In the genomic region with DNA sequence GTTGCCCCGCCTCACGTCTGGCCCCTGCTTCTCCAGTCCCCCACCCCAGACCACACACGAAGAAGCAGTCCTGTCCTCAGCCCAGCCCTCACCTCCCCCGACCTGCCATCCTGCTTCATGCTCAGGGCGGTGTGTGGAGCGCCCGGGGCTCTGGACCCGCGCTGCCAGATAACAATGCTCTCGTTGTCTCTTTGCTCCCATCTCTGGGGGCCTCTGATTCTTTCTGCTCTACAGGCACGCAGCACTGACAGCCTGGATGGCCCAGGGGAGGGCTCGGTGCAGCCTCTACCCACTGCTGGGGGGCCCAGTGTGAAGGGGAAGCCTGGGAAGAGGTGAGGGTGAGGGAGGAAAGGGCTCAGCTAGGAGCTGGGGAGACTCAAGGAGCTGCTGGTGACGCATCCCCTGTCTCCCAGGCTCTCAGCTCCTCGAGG, we compare ENCODE assay signal across 1 cellular context.
TF ChIP-seq lines count a peak whose summit lies in the region.

No MANE protein-coding gene starts in this region.

TF ChIP-seq in HepG2, 621 proteins besides CTCF, POLR2A, EP300 and RAD21 (continues in another document):
- TF ChIP-seq, protein P1, sequence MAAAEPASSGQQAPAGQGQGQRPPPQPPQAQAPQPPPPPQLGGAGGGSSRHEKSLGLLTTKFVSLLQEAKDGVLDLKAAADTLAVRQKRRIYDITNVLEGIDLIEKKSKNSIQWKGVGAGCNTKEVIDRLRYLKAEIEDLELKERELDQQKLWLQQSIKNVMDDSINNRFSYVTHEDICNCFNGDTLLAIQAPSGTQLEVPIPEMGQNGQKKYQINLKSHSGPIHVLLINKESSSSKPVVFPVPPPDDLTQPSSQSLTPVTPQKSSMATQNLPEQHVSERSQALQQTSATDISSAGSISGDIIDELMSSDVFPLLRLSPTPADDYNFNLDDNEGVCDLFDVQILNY (CRISPR knock-in tag; conservative IDR thresholded peaks at IDR 0.05) = no peak
- TF ChIP-seq IKZF5 (CRISPR knock-in tag; IDR thresholded peaks at IDR 0.05) = no peak
- TF ChIP-seq ZBTB7A (CRISPR knock-in tag; IDR thresholded peaks at IDR 0.05) = no peak
- no peak for TF ChIP-seq HOXD1 (CRISPR knock-in tag; IDR thresholded peaks at IDR 0.05)
- no peak for TF ChIP-seq KAT7 (CRISPR knock-in tag; IDR thresholded peaks at IDR 0.05; ENCODE audit: borderline replicate concordance)
- TF ChIP-seq, protein P2, sequence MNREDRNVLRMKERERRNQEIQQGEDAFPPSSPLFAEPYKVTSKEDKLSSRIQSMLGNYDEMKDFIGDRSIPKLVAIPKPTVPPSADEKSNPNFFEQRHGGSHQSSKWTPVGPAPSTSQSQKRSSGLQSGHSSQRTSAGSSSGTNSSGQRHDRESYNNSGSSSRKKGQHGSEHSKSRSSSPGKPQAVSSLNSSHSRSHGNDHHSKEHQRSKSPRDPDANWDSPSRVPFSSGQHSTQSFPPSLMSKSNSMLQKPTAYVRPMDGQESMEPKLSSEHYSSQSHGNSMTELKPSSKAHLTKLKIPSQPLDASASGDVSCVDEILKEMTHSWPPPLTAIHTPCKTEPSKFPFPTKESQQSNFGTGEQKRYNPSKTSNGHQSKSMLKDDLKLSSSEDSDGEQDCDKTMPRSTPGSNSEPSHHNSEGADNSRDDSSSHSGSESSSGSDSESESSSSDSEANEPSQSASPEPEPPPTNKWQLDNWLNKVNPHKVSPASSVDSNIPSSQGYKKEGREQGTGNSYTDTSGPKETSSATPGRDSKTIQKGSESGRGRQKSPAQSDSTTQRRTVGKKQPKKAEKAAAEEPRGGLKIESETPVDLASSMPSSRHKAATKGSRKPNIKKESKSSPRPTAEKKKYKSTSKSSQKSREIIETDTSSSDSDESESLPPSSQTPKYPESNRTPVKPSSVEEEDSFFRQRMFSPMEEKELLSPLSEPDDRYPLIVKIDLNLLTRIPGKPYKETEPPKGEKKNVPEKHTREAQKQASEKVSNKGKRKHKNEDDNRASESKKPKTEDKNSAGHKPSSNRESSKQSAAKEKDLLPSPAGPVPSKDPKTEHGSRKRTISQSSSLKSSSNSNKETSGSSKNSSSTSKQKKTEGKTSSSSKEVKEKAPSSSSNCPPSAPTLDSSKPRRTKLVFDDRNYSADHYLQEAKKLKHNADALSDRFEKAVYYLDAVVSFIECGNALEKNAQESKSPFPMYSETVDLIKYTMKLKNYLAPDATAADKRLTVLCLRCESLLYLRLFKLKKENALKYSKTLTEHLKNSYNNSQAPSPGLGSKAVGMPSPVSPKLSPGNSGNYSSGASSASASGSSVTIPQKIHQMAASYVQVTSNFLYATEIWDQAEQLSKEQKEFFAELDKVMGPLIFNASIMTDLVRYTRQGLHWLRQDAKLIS (CRISPR knock-in tag; IDR thresholded peaks at IDR 0.05) = no peak
- TF ChIP-seq THRA (CRISPR knock-in tag; IDR thresholded peaks at IDR 0.05; ENCODE audit: borderline replicate concordance) = peak; percentile 30; the same call in 1 of the 2 replicates
- TF ChIP-seq ZNF24 (IDR thresholded peaks at IDR 0.05) = no peak
- TF ChIP-seq, protein P3, sequence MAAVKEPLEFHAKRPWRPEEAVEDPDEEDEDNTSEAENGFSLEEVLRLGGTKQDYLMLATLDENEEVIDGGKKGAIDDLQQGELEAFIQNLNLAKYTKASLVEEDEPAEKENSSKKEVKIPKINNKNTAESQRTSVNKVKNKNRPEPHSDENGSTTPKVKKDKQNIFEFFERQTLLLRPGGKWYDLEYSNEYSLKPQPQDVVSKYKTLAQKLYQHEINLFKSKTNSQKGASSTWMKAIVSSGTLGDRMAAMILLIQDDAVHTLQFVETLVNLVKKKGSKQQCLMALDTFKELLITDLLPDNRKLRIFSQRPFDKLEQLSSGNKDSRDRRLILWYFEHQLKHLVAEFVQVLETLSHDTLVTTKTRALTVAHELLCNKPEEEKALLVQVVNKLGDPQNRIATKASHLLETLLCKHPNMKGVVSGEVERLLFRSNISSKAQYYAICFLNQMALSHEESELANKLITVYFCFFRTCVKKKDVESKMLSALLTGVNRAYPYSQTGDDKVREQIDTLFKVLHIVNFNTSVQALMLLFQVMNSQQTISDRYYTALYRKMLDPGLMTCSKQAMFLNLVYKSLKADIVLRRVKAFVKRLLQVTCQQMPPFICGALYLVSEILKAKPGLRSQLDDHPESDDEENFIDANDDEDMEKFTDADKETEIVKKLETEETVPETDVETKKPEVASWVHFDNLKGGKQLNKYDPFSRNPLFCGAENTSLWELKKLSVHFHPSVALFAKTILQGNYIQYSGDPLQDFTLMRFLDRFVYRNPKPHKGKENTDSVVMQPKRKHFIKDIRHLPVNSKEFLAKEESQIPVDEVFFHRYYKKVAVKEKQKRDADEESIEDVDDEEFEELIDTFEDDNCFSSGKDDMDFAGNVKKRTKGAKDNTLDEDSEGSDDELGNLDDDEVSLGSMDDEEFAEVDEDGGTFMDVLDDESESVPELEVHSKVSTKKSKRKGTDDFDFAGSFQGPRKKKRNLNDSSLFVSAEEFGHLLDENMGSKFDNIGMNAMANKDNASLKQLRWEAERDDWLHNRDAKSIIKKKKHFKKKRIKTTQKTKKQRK (IDR thresholded peaks at IDR 0.05; ENCODE audit: low read length) = no peak
- TF ChIP-seq ZFX (CRISPR knock-in tag; IDR thresholded peaks at IDR 0.05; ENCODE audit: low read depth) = 0 out of 2 replicates have a peak, but pooled peaks have one; percentile 13
- TF ChIP-seq ZNF740 (CRISPR knock-in tag; IDR thresholded peaks at IDR 0.05) = no peak
- TF ChIP-seq PHF21A (CRISPR knock-in tag; IDR thresholded peaks at IDR 0.05) = 0 out of 2 replicates have a peak, but pooled peaks have one; percentile 36
- TF ChIP-seq PATZ1 (CRISPR knock-in tag; IDR thresholded peaks at IDR 0.05) = peak; percentile 94
- TF ChIP-seq ZNF367 (CRISPR knock-in tag; IDR thresholded peaks at IDR 0.05; ENCODE audit: borderline replicate concordance) = no peak
- TF ChIP-seq TP53 (CRISPR knock-in tag; conservative IDR thresholded peaks at IDR 0.05) = no peak
- TF ChIP-seq, protein P4, sequence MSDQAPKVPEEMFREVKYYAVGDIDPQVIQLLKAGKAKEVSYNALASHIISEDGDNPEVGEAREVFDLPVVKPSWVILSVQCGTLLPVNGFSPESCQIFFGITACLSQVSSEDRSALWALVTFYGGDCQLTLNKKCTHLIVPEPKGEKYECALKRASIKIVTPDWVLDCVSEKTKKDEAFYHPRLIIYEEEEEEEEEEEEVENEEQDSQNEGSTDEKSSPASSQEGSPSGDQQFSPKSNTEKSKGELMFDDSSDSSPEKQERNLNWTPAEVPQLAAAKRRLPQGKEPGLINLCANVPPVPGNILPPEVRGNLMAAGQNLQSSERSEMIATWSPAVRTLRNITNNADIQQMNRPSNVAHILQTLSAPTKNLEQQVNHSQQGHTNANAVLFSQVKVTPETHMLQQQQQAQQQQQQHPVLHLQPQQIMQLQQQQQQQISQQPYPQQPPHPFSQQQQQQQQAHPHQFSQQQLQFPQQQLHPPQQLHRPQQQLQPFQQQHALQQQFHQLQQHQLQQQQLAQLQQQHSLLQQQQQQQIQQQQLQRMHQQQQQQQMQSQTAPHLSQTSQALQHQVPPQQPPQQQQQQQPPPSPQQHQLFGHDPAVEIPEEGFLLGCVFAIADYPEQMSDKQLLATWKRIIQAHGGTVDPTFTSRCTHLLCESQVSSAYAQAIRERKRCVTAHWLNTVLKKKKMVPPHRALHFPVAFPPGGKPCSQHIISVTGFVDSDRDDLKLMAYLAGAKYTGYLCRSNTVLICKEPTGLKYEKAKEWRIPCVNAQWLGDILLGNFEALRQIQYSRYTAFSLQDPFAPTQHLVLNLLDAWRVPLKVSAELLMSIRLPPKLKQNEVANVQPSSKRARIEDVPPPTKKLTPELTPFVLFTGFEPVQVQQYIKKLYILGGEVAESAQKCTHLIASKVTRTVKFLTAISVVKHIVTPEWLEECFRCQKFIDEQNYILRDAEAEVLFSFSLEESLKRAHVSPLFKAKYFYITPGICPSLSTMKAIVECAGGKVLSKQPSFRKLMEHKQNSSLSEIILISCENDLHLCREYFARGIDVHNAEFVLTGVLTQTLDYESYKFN (CRISPR knock-in tag; conservative IDR thresholded peaks at IDR 0.05) = peak; percentile 53
- TF ChIP-seq TCF7 (IDR thresholded peaks at IDR 0.05; ENCODE audit: low read depth) = no peak
- no peak for TF ChIP-seq FOSL2 (CRISPR knock-in tag; IDR thresholded peaks at IDR 0.05)
- TF ChIP-seq ASH2L (IDR thresholded peaks at IDR 0.05; ENCODE audit: insufficient read length, low read depth, low read length) = no peak
- TF ChIP-seq RNF219 (CRISPR knock-in tag; IDR thresholded peaks at IDR 0.05) = no peak
- TF ChIP-seq, protein P5, sequence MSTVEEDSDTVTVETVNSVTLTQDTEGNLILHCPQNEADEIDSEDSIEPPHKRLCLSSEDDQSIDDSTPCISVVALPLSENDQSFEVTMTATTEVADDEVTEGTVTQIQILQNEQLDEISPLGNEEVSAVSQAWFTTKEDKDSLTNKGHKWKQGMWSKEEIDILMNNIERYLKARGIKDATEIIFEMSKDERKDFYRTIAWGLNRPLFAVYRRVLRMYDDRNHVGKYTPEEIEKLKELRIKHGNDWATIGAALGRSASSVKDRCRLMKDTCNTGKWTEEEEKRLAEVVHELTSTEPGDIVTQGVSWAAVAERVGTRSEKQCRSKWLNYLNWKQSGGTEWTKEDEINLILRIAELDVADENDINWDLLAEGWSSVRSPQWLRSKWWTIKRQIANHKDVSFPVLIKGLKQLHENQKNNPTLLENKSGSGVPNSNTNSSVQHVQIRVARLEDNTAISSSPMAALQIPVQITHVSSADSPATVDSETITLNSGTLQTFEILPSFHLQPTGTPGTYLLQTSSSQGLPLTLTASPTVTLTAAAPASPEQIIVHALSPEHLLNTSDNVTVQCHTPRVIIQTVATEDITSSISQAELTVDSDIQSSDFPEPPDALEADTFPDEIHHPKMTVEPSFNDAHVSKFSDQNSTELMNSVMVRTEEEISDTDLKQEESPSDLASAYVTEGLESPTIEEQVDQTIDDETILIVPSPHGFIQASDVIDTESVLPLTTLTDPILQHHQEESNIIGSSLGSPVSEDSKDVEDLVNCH (CRISPR knock-in tag; IDR thresholded peaks at IDR 0.05) = no peak
- TF ChIP-seq, protein P6, sequence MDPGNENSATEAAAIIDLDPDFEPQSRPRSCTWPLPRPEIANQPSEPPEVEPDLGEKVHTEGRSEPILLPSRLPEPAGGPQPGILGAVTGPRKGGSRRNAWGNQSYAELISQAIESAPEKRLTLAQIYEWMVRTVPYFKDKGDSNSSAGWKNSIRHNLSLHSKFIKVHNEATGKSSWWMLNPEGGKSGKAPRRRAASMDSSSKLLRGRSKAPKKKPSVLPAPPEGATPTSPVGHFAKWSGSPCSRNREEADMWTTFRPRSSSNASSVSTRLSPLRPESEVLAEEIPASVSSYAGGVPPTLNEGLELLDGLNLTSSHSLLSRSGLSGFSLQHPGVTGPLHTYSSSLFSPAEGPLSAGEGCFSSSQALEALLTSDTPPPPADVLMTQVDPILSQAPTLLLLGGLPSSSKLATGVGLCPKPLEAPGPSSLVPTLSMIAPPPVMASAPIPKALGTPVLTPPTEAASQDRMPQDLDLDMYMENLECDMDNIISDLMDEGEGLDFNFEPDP (CRISPR knock-in tag; conservative IDR thresholded peaks at IDR 0.05) = no peak
- no peak for TF ChIP-seq MAFK (conservative IDR thresholded peaks at IDR 0.05 in 1 of 2, IDR thresholded peaks at IDR 0.05 in 1 of 2; ENCODE audit: low read length in 2 of 2)
